13 cellular contexts compared by ENCODE assay signal in genomic region chr4:155624478-155624877, GRCh38. TPM values are rescaled to one million over a fixed set of nuclear protein-coding genes. Genes with fewer than 3 reads are reported as not detected.
DNase-seq lines count a peak whose midpoint lies in the region; ATAC-seq and TF ChIP-seq lines count a peak whose summit lies in the region.
"Had no signal": no experiment of that assay in that cellular context is flagged by ENCODE, and none has a peak within 500 bp of the region (broad histone marks: within the 10 kb centered on the region; RNA-seq: fewer than 3 reads in every experiment).

No MANE protein-coding gene starts in this region.

- no peak overlapping the region for H3K27ac Mint-ChIP-seq in natural killer cell treated with Interleukin-12 subunit alpha and Interleukin-12 subunit beta and Interleukin-15 and Interleukin-18, amount 100 ng/mL, for 72 hours
- H3K27ac Mint-ChIP-seq: activated CD4-positive, alpha-beta T cell treated with anti-CD3 and anti-CD28 coated beads, Interleukin-2, amount 10 ng/mL, durations not matched to agents 7 days and 5 days had no signal

- TF ChIP-seq CTCF in thyroid gland (IDR thresholded peaks at IDR 0.05): no peak
- TF ChIP-seq CTCF in right lobe of liver (IDR thresholded peaks at IDR 0.05): no peak

- ATAC-seq in GM19372 (IDR thresholded peaks at IDR 0.05; ENCODE audit: low read depth, unreplicated experiment) (peak; percentile 94), HG02678 (IDR thresholded peaks at IDR 0.05; ENCODE audit: unreplicated experiment) (peak; percentile 97), HG03432 (IDR thresholded peaks at IDR 0.05; ENCODE audit: unreplicated experiment) (peak; percentile 93), right lobe of liver (no peak)
- ATAC-seq in natural killer cell treated with Interleukin-12 subunit alpha and Interleukin-12 subunit beta and Interleukin-15 and Interleukin-18, amount 100 ng/mL, for 72 hours: no peak
- ATAC-seq: upper lobe of right lung had no signal

- TF ChIP-seq POLR2A in thyroid gland (IDR thresholded peaks at IDR 0.05): no peak
- TF ChIP-seq POLR2A in right lobe of liver (IDR thresholded peaks at IDR 0.05): no peak

- H3K27me3 ChIP-seq in thyroid gland (no peaks in the 10 kb centered on the region), right lobe of liver (no peaks in the 10 kb centered on the region)
- H3K27me3 ChIP-seq: cardiac muscle cell, upper lobe of right lung had no signal

- H3K4me1 ChIP-seq in thyroid gland (no peaks in the 10 kb centered on the region), right lobe of liver (no peaks in the 10 kb centered on the region)
- H3K4me1 ChIP-seq: Caco-2, upper lobe of right lung had no signal

- no peak overlapping the region for H3K4me3 ChIP-seq in thyroid gland (replicated peaks in 1 of 3)
- H3K4me3 ChIP-seq in right lobe of liver: no peak overlapping the region
- H3K4me3 ChIP-seq: cardiac muscle cell, upper lobe of right lung had no signal

- no peaks in the 10 kb centered on the region for H3K27me3 Mint-ChIP-seq in natural killer cell treated with Interleukin-12 subunit alpha and Interleukin-12 subunit beta and Interleukin-15 and Interleukin-18, amount 100 ng/mL, for 72 hours
- H3K27me3 Mint-ChIP-seq: activated CD4-positive, alpha-beta T cell treated with anti-CD3 and anti-CD28 coated beads, Interleukin-2, amount 10 ng/mL, durations not matched to agents 7 days and 5 days had no signal

- DNase-seq in thyroid gland: peak; percentile 10 to 13
- no peak for DNase-seq in natural killer cell treated with Interleukin-12 subunit alpha and Interleukin-12 subunit beta and Interleukin-15 and Interleukin-18, amount 100 ng/mL, for 72 hours (ENCODE audit: low spot score)
- no peak for DNase-seq in SHP77 treated with DMSO at 0.1 percent for 48 hours (lab: John Stamatoyannopoulos, UW)
- DNase-seq in right lobe of liver: no peak
- DNase-seq: activated CD4-positive, alpha-beta T cell treated with anti-CD3 and anti-CD28 coated beads, Interleukin-2, amount 10 ng/mL, durations not matched to agents 7 days and 5 days; activated effector memory CD4-positive, alpha-beta T cell treated with anti-CD3 and anti-CD28 coated beads, Interleukin-2, amount 50 U/mL, for 16 hours; Caco-2; NCI-H1048; upper lobe of right lung had no signal

- no peak overlapping the region for H3K4me3 Mint-ChIP-seq in natural killer cell treated with Interleukin-12 subunit alpha and Interleukin-12 subunit beta and Interleukin-15 and Interleukin-18, amount 100 ng/mL, for 72 hours
- H3K4me3 Mint-ChIP-seq: activated CD4-positive, alpha-beta T cell treated with anti-CD3 and anti-CD28 coated beads, Interleukin-2, amount 10 ng/mL, durations not matched to agents 7 days and 5 days had no signal

- H3K27ac ChIP-seq in thyroid gland (no peak overlapping the region), right lobe of liver (no peak overlapping the region)
- H3K27ac ChIP-seq: cardiac muscle cell, upper lobe of right lung had no signal

- intact Hi-C loops in thyroid gland (cut with DNase I): no loop called here
- intact Hi-C loops in right lobe of liver (cut with DNase I): no loop called here

- no peaks in the 10 kb centered on the region for H3K9me3 Mint-ChIP-seq in natural killer cell treated with Interleukin-12 subunit alpha and Interleukin-12 subunit beta and Interleukin-15 and Interleukin-18, amount 100 ng/mL, for 72 hours
- H3K9me3 Mint-ChIP-seq: activated CD4-positive, alpha-beta T cell treated with anti-CD3 and anti-CD28 coated beads, Interleukin-2, amount 10 ng/mL, durations not matched to agents 7 days and 5 days had no signal

- H3K36me3 ChIP-seq in thyroid gland: no peaks in the 10 kb centered on the region
- H3K36me3 ChIP-seq in right lobe of liver: no peaks in the 10 kb centered on the region
- H3K36me3 ChIP-seq: cardiac muscle cell, upper lobe of right lung had no signal

- H3K4me1 Mint-ChIP-seq in natural killer cell treated with Interleukin-12 subunit alpha and Interleukin-12 subunit beta and Interleukin-15 and Interleukin-18, amount 100 ng/mL, for 72 hours (ENCODE audit: low read depth in 2 of 2): no peaks in the 10 kb centered on the region
- H3K4me1 Mint-ChIP-seq: activated CD4-positive, alpha-beta T cell treated with anti-CD3 and anti-CD28 coated beads, Interleukin-2, amount 10 ng/mL, durations not matched to agents 7 days and 5 days had no signal

- H3K36me3 Mint-ChIP-seq in natural killer cell treated with Interleukin-12 subunit alpha and Interleukin-12 subunit beta and Interleukin-15 and Interleukin-18, amount 100 ng/mL, for 72 hours: no peaks in the 10 kb centered on the region

- no peaks in the 10 kb centered on the region for H3K9me3 ChIP-seq in thyroid gland
- H3K9me3 ChIP-seq in right lobe of liver: no peaks in the 10 kb centered on the region
- H3K9me3 ChIP-seq: Caco-2, upper lobe of right lung had no signal

RNA-seq across cellular contexts. Expression of gene GUCY1A1, which starts 42.2 kb away (rescaled TPM):
- 10 to 100 TPM; 11.4 to 25.8 (median 17.5) TPM for total RNA-seq in thyroid gland
- under 1 TPM; 0.64 to 0.95 TPM for total RNA-seq in natural killer cell treated with Interleukin-12 subunit alpha and Interleukin-12 subunit beta and Interleukin-15 and Interleukin-18, amount 100 ng/mL, for 72 hours
- 1 to 10 TPM; 3.7 to 7.8 (median 6.5) TPM for total RNA-seq in right lobe of liver
- total RNA-seq: activated CD4-positive, alpha-beta T cell treated with anti-CD3 and anti-CD28 coated beads, Interleukin-2, amount 10 ng/mL, durations not matched to agents 7 days and 5 days; Caco-2 had no signal

Comparison
In these comparisons a context has a peak if more than half of its experiments do, and no peak if none do; other contexts are left out.
1. ATAC-seq: peak in GM19372 (single experiment), HG02678 (single experiment) and HG03432 (single experiment); none in natural killer cell treated with Interleukin-12 subunit alpha and Interleukin-12 subunit beta and Interleukin-15 and Interleukin-18, amount 100 ng/mL, for 72 hours (0 of 2) and right lobe of liver (0 of 4).
2. DNase-seq: peak in thyroid gland (2 of 2); none in natural killer cell treated with Interleukin-12 subunit alpha and Interleukin-12 subunit beta and Interleukin-15 and Interleukin-18, amount 100 ng/mL, for 72 hours (single experiment), SHP77 treated with DMSO at 0.1 percent for 48 hours (single experiment) and right lobe of liver (0 of 3).